In the genomic region with DNA sequence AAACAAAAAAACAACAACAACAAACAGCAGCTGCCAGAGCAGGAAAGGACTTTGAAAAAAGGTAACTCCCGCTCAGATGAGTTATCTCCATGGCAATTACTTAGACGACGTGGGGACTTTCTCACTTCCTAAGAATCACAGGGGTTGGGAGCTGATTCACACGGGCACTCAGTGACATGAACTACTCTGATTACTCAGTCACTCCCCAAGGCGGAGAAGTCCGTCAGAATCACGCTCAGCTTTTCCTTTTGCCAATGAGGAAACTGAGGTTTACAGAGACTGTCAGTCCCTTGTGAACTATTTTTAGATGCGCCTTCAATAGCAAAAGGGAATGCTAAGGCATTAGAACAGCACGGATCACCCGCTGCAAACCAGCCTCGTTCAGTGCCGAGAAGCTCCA, we compare ENCODE assay signal across 9 cellular contexts. TPM values are rescaled to one million over a fixed set of nuclear protein-coding genes. Genes with fewer than 3 reads are reported as not detected.
A peak's percentile ranks its signal among the peaks of the same experiment; 100 is the strongest.
DNase-seq lines count a peak whose midpoint lies in the region; ATAC-seq, FAIRE-seq and TF ChIP-seq lines count a peak whose summit lies in the region.
"Had no signal": no experiment of that assay in that cellular context is flagged by ENCODE, and none has a peak within 500 bp of the region (broad histone marks: within the 10 kb centered on the region; RNA-seq: fewer than 3 reads in every experiment).

No MANE protein-coding gene starts in this region.

- peak overlapping the region in 5 of 10 experiments; percentile 2 to 55 (median 18); a peak in 6 of 20 replicates for H3K4me3 ChIP-seq in BLaER1 treated with 17β-estradiol and CSF1 and Interleukin-3, amounts not matched to agents 10 nM and 100 nM
- H3K4me3 ChIP-seq in astrocyte (ENCODE audit: insufficient read depth, low read depth, low read length), result no peak overlapping the region
- H3K4me3 ChIP-seq in BE2C (ENCODE audit: low read depth, low read length), result no peak overlapping the region

- no peaks in the 10 kb centered on the region for H3K36me3 Mint-ChIP-seq in astrocyte (ENCODE audit: low read depth, unreplicated experiment)

- no peaks in the 10 kb centered on the region for H3K9me3 Mint-ChIP-seq in astrocyte (ENCODE audit: unreplicated experiment)

- no peak for ATAC-seq in GM19351 (IDR thresholded peaks at IDR 0.05; ENCODE audit: unreplicated experiment)

- peak overlapping the region; percentile 17 for H2AFZ ChIP-seq in astrocyte (ENCODE audit: low read depth, low read length)

- H3K4me2 ChIP-seq in BLaER1 treated with 17β-estradiol and CSF1 and Interleukin-3, amounts not matched to agents 10 nM and 100 nM, result peak overlapping the region; percentile 67 to 97 (median 80)
- H3K4me2 ChIP-seq in astrocyte (ENCODE audit: low read length), result peak overlapping the region; percentile 69

- no peak overlapping the region for H3K27ac Mint-ChIP-seq in astrocyte (ENCODE audit: unreplicated experiment)

- H3K4me1 Mint-ChIP-seq in astrocyte (ENCODE audit: low read depth, unreplicated experiment), result peaks cover 3% of the 10 kb centered on the region

- peaks cover 65 to 80% (median 73%) of the 10 kb centered on the region in 10 experiments for H3K4me1 ChIP-seq in BLaER1 treated with 17β-estradiol and CSF1 and Interleukin-3, amounts not matched to agents 10 nM and 100 nM
- peaks cover 7% of the 10 kb centered on the region for H3K4me1 ChIP-seq in astrocyte (ENCODE audit: insufficient read depth, low read length)
- no peaks in the 10 kb centered on the region for H3K4me1 ChIP-seq in BE2C

- H3K9me3 ChIP-seq in BLaER1 treated with 17β-estradiol and CSF1 and Interleukin-3, amounts not matched to agents 10 nM and 100 nM (replicated peaks in 1 of 11), result no peaks in the 10 kb centered on the region
- H3K9me3 ChIP-seq in astrocyte (ENCODE audit: insufficient read depth, low read depth, low read length) (no peaks in the 10 kb centered on the region), BE2C (no peaks in the 10 kb centered on the region)

- no peaks in the 10 kb centered on the region for H3K79me2 ChIP-seq in astrocyte (ENCODE audit: insufficient read depth, low read length)

- H3K36me3 ChIP-seq in BLaER1 treated with 17β-estradiol and CSF1 and Interleukin-3, amounts not matched to agents 10 nM and 100 nM, result no peaks in the 10 kb centered on the region
- H3K36me3 ChIP-seq in astrocyte (ENCODE audit: insufficient read depth, low read length) (no peaks in the 10 kb centered on the region), BE2C (no peaks in the 10 kb centered on the region)

- no peaks in the 10 kb centered on the region for H4K20me1 ChIP-seq in BLaER1 treated with 17β-estradiol and CSF1 and Interleukin-3, amounts not matched to agents 10 nM and 100 nM
- H4K20me1 ChIP-seq in astrocyte (ENCODE audit: insufficient read depth, low read length), result no peaks in the 10 kb centered on the region

- no peaks in the 10 kb centered on the region for H3K27me3 ChIP-seq in BLaER1 treated with 17β-estradiol and CSF1 and Interleukin-3, amounts not matched to agents 10 nM and 100 nM
- peaks cover 2% of the 10 kb centered on the region for H3K27me3 ChIP-seq in astrocyte (ENCODE audit: insufficient read depth, low read length)
- no peaks in the 10 kb centered on the region for H3K27me3 ChIP-seq in BE2C

- peak; percentile 19 for DNase-seq in HuH-7.5 (ENCODE audit: low spot score)
- peak; percentile 35 for DNase-seq in astrocyte (ENCODE audit: low read depth)
- peak; percentile 5 for DNase-seq in non-pigmented ciliary epithelial cell (ENCODE audit: low read depth)
- no peak for DNase-seq in central memory CD4-positive, alpha-beta T cell
- no peak for DNase-seq in BE2C
- DNase-seq in HUDEP-2 (lab: John Stamatoyannopoulos, UW; ENCODE audit: unreplicated experiment in 76 of 76), result no peak

- peak; percentile 49 for FAIRE-seq in astrocyte (lab: Jason Lieb, UNC)

- peak overlapping the region in 9 of 11 experiments; percentile 6 to 53 (median 49); a peak in 14 of 22 replicates for H3K9ac ChIP-seq in BLaER1 treated with 17β-estradiol and CSF1 and Interleukin-3, amounts not matched to agents 10 nM and 100 nM
- peak overlapping the region; percentile 12 for H3K9ac ChIP-seq in astrocyte (ENCODE audit: low read length)

- peaks cover 4% of the 10 kb centered on the region for H3K27me3 Mint-ChIP-seq in astrocyte (ENCODE audit: low read depth, unreplicated experiment)

- peak overlapping the region in 8 of 11 experiments; percentile 0 to 63 (median 35); a peak in 12 of 22 replicates for H3K27ac ChIP-seq in BLaER1 treated with 17β-estradiol and CSF1 and Interleukin-3, amounts not matched to agents 10 nM and 100 nM
- no peak overlapping the region for H3K27ac ChIP-seq in astrocyte (ENCODE audit: low read depth, low read length)

- TF ChIP-seq CTCF in astrocyte (IDR thresholded peaks at IDR 0.05; ENCODE audit: insufficient read depth, low read depth, low read length) (no peak), BE2C (IDR thresholded peaks at IDR 0.05; ENCODE audit: low read depth, low read length) (no peak)

- no peak overlapping the region for H3K4me3 Mint-ChIP-seq in astrocyte (ENCODE audit: unreplicated experiment)

RNA-seq across cellular contexts. Expression of a gene that starts 32.3 kb away (rescaled TPM):
- total RNA-seq in astrocyte, result 0.22 TPM in 1 of 2 replicates, not detected in the other
- polyA plus RNA-seq in BE2C (2012; ENCODE audit: insufficient read depth, insufficient read length, low read depth), result not detected

RNA-seq across cellular contexts. Expression of a gene that starts 46.5 kb away (rescaled TPM):
- total RNA-seq in astrocyte, result not detected in 2 replicates
- polyA plus RNA-seq in BE2C (2012; ENCODE audit: insufficient read depth, insufficient read length, low read depth), result not detected
- total RNA-seq: mesenteric fat pad had no signal

RNA-seq across cellular contexts. Expression of a gene that starts 50.4 kb away (rescaled TPM):
- 2.0 and 2.1 TPM in 2 replicates for total RNA-seq in astrocyte
- 0.68 TPM for polyA plus RNA-seq in BE2C (2012; ENCODE audit: insufficient read depth, insufficient read length, low read depth)
- total RNA-seq: mesenteric fat pad had no signal

RNA-seq across cellular contexts. Expression of a gene that starts 56.0 kb away (rescaled TPM):
- total RNA-seq in astrocyte, result 41.6 and 43.5 TPM in 2 replicates
- 237 TPM for polyA plus RNA-seq in BE2C (2012; ENCODE audit: insufficient read depth, insufficient read length, low read depth)

RNA-seq across cellular contexts. Expression of a gene that starts 57.0 kb away (rescaled TPM):
- total RNA-seq in astrocyte, result 16.4 and 16.5 TPM in 2 replicates
- polyA plus RNA-seq in BE2C (2012; ENCODE audit: insufficient read depth, insufficient read length, low read depth), result 50.5 TPM

Comparison
In these comparisons a context has a peak if more than half of its experiments do, and no peak if none do; other contexts are left out.
1. DNase-seq: peak in HuH-7.5 (single experiment), astrocyte (single experiment) and non-pigmented ciliary epithelial cell (single experiment); none in central memory CD4-positive, alpha-beta T cell (single experiment), BE2C (single experiment) and HUDEP-2 (0 of 76).